ENCODE assay signal across 8 cellular contexts in genomic region chr2:110116033-110116710, GRCh38. TPM values are rescaled to one million over a fixed set of nuclear protein-coding genes. Genes with fewer than 3 reads are reported as not detected.
DNase-seq lines count a peak whose midpoint lies in the region; ATAC-seq, FAIRE-seq and TF ChIP-seq lines count a peak whose summit lies in the region.

No MANE protein-coding gene starts in this region.

- H3K27me3 ChIP-seq in right atrium auricular region (peaks cover 0 to 6% of the 10 kb centered on the region in 2 donors), gastrocnemius medialis (peaks cover 26 to 45% (median 32%) of the 10 kb centered on the region in 3 donors)

- H3K4me3 ChIP-seq in GM12875 (ENCODE audit: low read depth, low read length) (no peak overlapping the region), right atrium auricular region (peak overlapping the region; percentile 36 to 51), gastrocnemius medialis (peak overlapping the region; percentile 42 to 55 (median 50))

- in situ Hi-C loops in gastrocnemius medialis (cut with MboI; ENCODE audit: low sequenced_read_pairs in 4 of 4) = no loop called here

- FAIRE-seq in GM19239 (lab: Jason Lieb, UNC) = no peak

- TF ChIP-seq CTCF in GM12875 (IDR thresholded peaks at IDR 0.05; ENCODE audit: borderline replicate concordance, insufficient read depth, low read depth, low read length) (peak; percentile 44; the same call in 1 of the 2 replicates), right atrium auricular region (IDR thresholded peaks at IDR 0.05) (peak; percentile 23 to 63), gastrocnemius medialis (IDR thresholded peaks at IDR 0.05 in 4 of 5, conservative IDR thresholded peaks at IDR 0.05 in 1 of 5) (peak in 3 of 5 experiments; percentile 12 to 58 (median 38))

- H3K36me3 ChIP-seq in right atrium auricular region (no peaks in the 10 kb centered on the region), gastrocnemius medialis (no peaks in the 10 kb centered on the region)

- H3K4me1 ChIP-seq in right atrium auricular region (peaks cover 0 to 19% of the 10 kb centered on the region in 2 donors), gastrocnemius medialis (peaks cover 9 to 12% of the 10 kb centered on the region in 2 donors)

- DNase-seq in right atrium auricular region (ENCODE audit: low spot score) = peak; percentile 79
- no peak for DNase-seq in gastrocnemius medialis
- no peak for DNase-seq in NCI-H1930 (lab: John Stamatoyannopoulos, UW)
- DNase-seq in stimulated activated CD4-positive, alpha-beta T cell treated with anti-CD3 and anti-CD28 coated beads, Interleukin-12 subunit alpha, Interleukin-12 subunit beta, amount 100 ng/mL, for 4 hours = no peak
- no peak for DNase-seq in GM19239 (ENCODE audit: insufficient read length, low spot score)

- H3K27ac ChIP-seq in right atrium auricular region = peak overlapping the region; percentile 34 to 40
- H3K27ac ChIP-seq in gastrocnemius medialis = peak overlapping the region in 3 of 4 donors; percentile 41 to 62 (median 51)

- intact Hi-C loops in gastrocnemius medialis (cut with DNase I; ENCODE audit: low total_unique reads) = loop anchor here (5.0 kb wide), 1 partner anchor 41 kb away; no protein-coding TSS in a partner anchor

- TF ChIP-seq POLR2A in gastrocnemius medialis (IDR thresholded peaks at IDR 0.05) = no peak

- H3K9me3 ChIP-seq in right atrium auricular region = no peaks in the 10 kb centered on the region
- H3K9me3 ChIP-seq in gastrocnemius medialis = no peaks in the 10 kb centered on the region

- ATAC-seq in SK-N-SH treated with all-trans-retinoic acid at 6 μM for 48 hours (peak; percentile 92), gastrocnemius medialis (peak; percentile 16 to 49), GM19328 (IDR thresholded peaks at IDR 0.05; ENCODE audit: unreplicated experiment) (no peak)

TF ChIP-seq in SK-N-SH treated with all-trans-retinoic acid at 6 μM for 48 hours, 23 proteins besides CTCF, POLR2A, EP300 and RAD21:
- no peak for TF ChIP-seq CSDC2 (CRISPR knock-in tag; IDR thresholded peaks at IDR 0.05)
- TF ChIP-seq ESRRG (CRISPR knock-in tag; IDR thresholded peaks at IDR 0.05) = no peak
- no peak for TF ChIP-seq TCF4 (CRISPR knock-in tag; IDR thresholded peaks at IDR 0.05; ENCODE audit: borderline replicate concordance)

RNA-seq across cellular contexts. Expression of gene MALL, which starts 0.6 kb away (rescaled TPM):
- 10 to 100 TPM; 17.9 to 27.4 TPM for total RNA-seq in right atrium auricular region
- total RNA-seq in gastrocnemius medialis = 1 to 10 TPM; 1.7 to 3.8 (median 2.5) TPM
